In the genomic region with DNA sequence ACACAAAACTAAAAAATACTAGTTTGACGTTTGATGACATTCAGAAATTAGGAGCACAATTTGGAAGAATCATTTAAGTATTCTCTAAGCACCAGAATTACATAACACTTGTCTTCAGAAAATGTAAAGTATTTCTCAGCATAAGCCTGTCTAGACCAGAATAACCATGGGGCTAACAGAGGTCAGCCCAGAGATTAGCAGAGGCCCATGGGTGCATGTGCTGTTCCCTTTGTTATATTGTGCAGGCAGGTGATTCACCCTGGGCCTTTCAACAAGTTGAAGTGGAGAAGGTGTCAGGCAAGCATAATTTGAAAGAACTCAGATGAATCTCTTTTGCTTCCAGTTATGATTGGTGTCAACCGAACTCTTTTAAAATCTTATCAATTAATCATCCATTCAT, we compare ENCODE assay signal across 20 cellular contexts.
"Had no signal": no experiment of that assay in that cellular context is flagged by ENCODE, and none has a peak within 500 bp of the region (broad histone marks: within the 10 kb centered on the region; RNA-seq: fewer than 3 reads in every experiment).

No MANE protein-coding gene starts in this region.

- H3K27me3 ChIP-seq: brain microvascular endothelial cell, esophagus muscularis mucosa, hepatocyte, suprapubic skin had no signal

- DNase-seq: activated CD4-positive, alpha-beta T cell treated with anti-CD3 and anti-CD28 coated beads, Interleukin-2, amount 10 ng/mL, durations not matched to agents 7 days and 5 days; activated CD8-positive, alpha-beta memory T cell treated with anti-CD3 and anti-CD28 coated beads, Interleukin-2, amount 50 U/mL, for 4 hours; activated naive CD4-positive, alpha-beta T cell treated with anti-CD3 and anti-CD28 coated beads for 36 hours; activated T-cell treated with anti-CD3 and anti-CD28 coated beads, Interleukin-2, amount 50 U/mL, for 4 hours; anterior cingulate cortex; brain microvascular endothelial cell; cortex of kidney; left cardiac atrium; nephron progenitor cell; nucleus accumbens; posterior cingulate gyrus; retina; stimulated activated naive CD8-positive, alpha-beta T cell treated with anti-CD3 and anti-CD28 coated beads, Interleukin-15, amount 100 ng/mL, for 72 hours; T1000 had no signal

- H3K4me3 ChIP-seq: esophagus muscularis mucosa, hepatocyte, lung, skin epidermis, suprapubic skin had no signal

- H3K27ac ChIP-seq: brain microvascular endothelial cell, esophagus muscularis mucosa, hepatocyte, skin epidermis, suprapubic skin had no signal

- ATAC-seq: activated CD4-positive, CD25-positive, alpha-beta regulatory T cell treated with anti-CD3 and anti-CD28 coated beads, Interleukin-2, amount 50 U/mL, for 24 hours; activated T-cell treated with anti-CD3 and anti-CD28 coated beads, Interleukin-2, amount 50 U/mL, for 4 hours; stimulated activated naive CD8-positive, alpha-beta T cell treated with anti-CD3 and anti-CD28 coated beads, Interleukin-15, amount 100 ng/mL, for 72 hours had no signal
